In genomic region chr20:32585519-32586127, GRCh38 we compare ENCODE assay signal across 10 cellular contexts. TPM values are rescaled to one million over a fixed set of nuclear protein-coding genes. Genes with fewer than 3 reads are reported as not detected.
DNase-seq lines count a peak whose midpoint lies in the region; ATAC-seq and TF ChIP-seq lines count a peak whose summit lies in the region.
"Had no signal": no experiment of that assay in that cellular context is flagged by ENCODE, and none has a peak within 500 bp of the region (broad histone marks: within the 10 kb centered on the region; RNA-seq: fewer than 3 reads in every experiment).

No MANE protein-coding gene starts in this region.

- no peak for TF ChIP-seq CTCF in glutamatergic neuron (IDR thresholded peaks at IDR 0.05; ENCODE audit: partially characterized antibody, unreplicated experiment)

- peak overlapping the region; percentile 85 for H3K27ac Mint-ChIP-seq in activated T-cell treated with anti-CD3 and anti-CD28 coated beads, Interleukin-2, amount 50 U/mL, for 24 hours
- H3K27ac Mint-ChIP-seq in T-helper 17 cell = peak overlapping the region; percentile 97
- peak overlapping the region; percentile 28 for H3K27ac Mint-ChIP-seq in glutamatergic neuron (ENCODE audit: unreplicated experiment)
- peak overlapping the region; percentile 90 to 94 for H3K27ac Mint-ChIP-seq in stimulated activated naive CD8-positive, alpha-beta T cell treated with anti-CD3 and anti-CD28 coated beads, Interleukin-15, amount 100 ng/mL, for 72 hours

- peak overlapping the region; percentile 80 for H3K4me3 Mint-ChIP-seq in activated T-cell treated with anti-CD3 and anti-CD28 coated beads, Interleukin-2, amount 50 U/mL, for 24 hours
- peak overlapping the region; percentile 96 for H3K4me3 Mint-ChIP-seq in T-helper 17 cell
- H3K4me3 Mint-ChIP-seq in glutamatergic neuron (ENCODE audit: unreplicated experiment) = peak overlapping the region; percentile 83
- H3K4me3 Mint-ChIP-seq in stimulated activated naive CD8-positive, alpha-beta T cell treated with anti-CD3 and anti-CD28 coated beads, Interleukin-15, amount 100 ng/mL, for 72 hours = peak overlapping the region; percentile 96 to 99

- H3K9me3 ChIP-seq in T-helper 17 cell (ENCODE audit: control insufficient read depth, low read length, poor library complexity, severe bottlenecking) = no peaks in the 10 kb centered on the region
- H3K9me3 ChIP-seq: BE2C, ovary had no signal

- H3K4me1 Mint-ChIP-seq in activated T-cell treated with anti-CD3 and anti-CD28 coated beads, Interleukin-2, amount 50 U/mL, for 24 hours (ENCODE audit: low read depth) = peaks cover 28% of the 10 kb centered on the region
- H3K4me1 Mint-ChIP-seq in T-helper 17 cell (peaks cover 38% of the 10 kb centered on the region), glutamatergic neuron (ENCODE audit: low read depth, unreplicated experiment) (peaks cover 23% of the 10 kb centered on the region)
- peaks cover 52% of the 10 kb centered on the region for H3K4me1 Mint-ChIP-seq in stimulated activated naive CD8-positive, alpha-beta T cell treated with anti-CD3 and anti-CD28 coated beads, Interleukin-15, amount 100 ng/mL, for 72 hours

- peak; percentile 46 for DNase-seq in activated T-cell treated with anti-CD3 and anti-CD28 coated beads, Interleukin-2, amount 50 U/mL, for 24 hours
- DNase-seq in activated T-cell treated with anti-CD3 and anti-CD28 coated beads, Interleukin-2, amount 50 U/mL, for 1 hour = no peak
- DNase-seq in T-helper 17 cell = peak in 1 of 3 donors; percentile 14
- DNase-seq in glutamatergic neuron = no peak
- peak; percentile 32 to 58 for DNase-seq in stimulated activated naive CD8-positive, alpha-beta T cell treated with anti-CD3 and anti-CD28 coated beads, Interleukin-15, amount 100 ng/mL, for 72 hours
- DNase-seq in islet precursor cell = no peak
- DNase-seq in pons (ENCODE audit: low spot score) = no peak

- H3K27me3 Mint-ChIP-seq in activated T-cell treated with anti-CD3 and anti-CD28 coated beads, Interleukin-2, amount 50 U/mL, for 24 hours = peaks cover 9% of the 10 kb centered on the region
- H3K27me3 Mint-ChIP-seq in T-helper 17 cell (no peaks in the 10 kb centered on the region), glutamatergic neuron (ENCODE audit: unreplicated experiment) (peaks cover 40% of the 10 kb centered on the region)
- peaks cover 11% of the 10 kb centered on the region for H3K27me3 Mint-ChIP-seq in stimulated activated naive CD8-positive, alpha-beta T cell treated with anti-CD3 and anti-CD28 coated beads, Interleukin-15, amount 100 ng/mL, for 72 hours

- peak; percentile 7 for ATAC-seq in T-helper 17 cell
- peak; percentile 35 for ATAC-seq in stimulated activated naive CD8-positive, alpha-beta T cell treated with anti-CD3 and anti-CD28 coated beads, Interleukin-15, amount 100 ng/mL, for 72 hours
- no peak for ATAC-seq in GM21786 (IDR thresholded peaks at IDR 0.05; ENCODE audit: unreplicated experiment)

- no peaks in the 10 kb centered on the region for H3K36me3 Mint-ChIP-seq in activated T-cell treated with anti-CD3 and anti-CD28 coated beads, Interleukin-2, amount 50 U/mL, for 24 hours (ENCODE audit: low read depth)
- peaks cover 3% of the 10 kb centered on the region for H3K36me3 Mint-ChIP-seq in T-helper 17 cell (ENCODE audit: low read depth)
- H3K36me3 Mint-ChIP-seq in glutamatergic neuron (ENCODE audit: unreplicated experiment) = no peaks in the 10 kb centered on the region

- no peaks in the 10 kb centered on the region for H3K9me3 Mint-ChIP-seq in activated T-cell treated with anti-CD3 and anti-CD28 coated beads, Interleukin-2, amount 50 U/mL, for 24 hours
- peaks cover 20% of the 10 kb centered on the region for H3K9me3 Mint-ChIP-seq in glutamatergic neuron (ENCODE audit: unreplicated experiment)
- H3K9me3 Mint-ChIP-seq in stimulated activated naive CD8-positive, alpha-beta T cell treated with anti-CD3 and anti-CD28 coated beads, Interleukin-15, amount 100 ng/mL, for 72 hours = no peaks in the 10 kb centered on the region

RNA-seq across cellular contexts. Expression of gene NOL4L, which starts 0.5 kb away (rescaled TPM):
- total RNA-seq in T-helper 17 cell (10 to 100 TPM; 60.9 to 62.9 TPM), glutamatergic neuron (ENCODE audit: unreplicated experiment) (106 TPM)

Comparison
In these comparisons a context has a peak if more than half of its experiments do, and no peak if none do; other contexts are left out.
1. DNase-seq: peak in activated T-cell treated with anti-CD3 and anti-CD28 coated beads, Interleukin-2, amount 50 U/mL, for 24 hours (single experiment) and stimulated activated naive CD8-positive, alpha-beta T cell treated with anti-CD3 and anti-CD28 coated beads, Interleukin-15, amount 100 ng/mL, for 72 hours (2 of 2); none in activated T-cell treated with anti-CD3 and anti-CD28 coated beads, Interleukin-2, amount 50 U/mL, for 1 hour (single experiment), glutamatergic neuron (single experiment), islet precursor cell (single experiment) and pons (single experiment).
2. H3K27ac Mint-ChIP-seq: peak in every context shown above with its lines; median percentile 97 in T-helper 17 cell; 92 in stimulated activated naive CD8-positive, alpha-beta T cell treated with anti-CD3 and anti-CD28 coated beads, Interleukin-15, amount 100 ng/mL, for 72 hours; 85 in activated T-cell treated with anti-CD3 and anti-CD28 coated beads, Interleukin-2, amount 50 U/mL, for 24 hours; 28 in glutamatergic neuron.
3. Peak in every context shown above with its lines, with median percentiles within 50 percentile points of each other: H3K4me3 Mint-ChIP-seq.